ENCODE assay signal across 27 cellular contexts in genomic region chr3:51544011-51544775, GRCh38. TPM values are rescaled to one million over a fixed set of nuclear protein-coding genes. Genes with fewer than 3 reads are reported as not detected.
DNase-seq lines count a peak whose midpoint lies in the region; ATAC-seq and TF ChIP-seq lines count a peak whose summit lies in the region.
"Had no signal": no experiment of that assay in that cellular context is flagged by ENCODE, and none has a peak within 500 bp of the region (broad histone marks: within the 10 kb centered on the region; RNA-seq: fewer than 3 reads in every experiment).

No MANE protein-coding gene starts in this region.

- peaks cover 27% of the 10 kb centered on the region for H3K4me1 Mint-ChIP-seq in activated CD8-positive, alpha-beta T cell treated with anti-CD3 and anti-CD28 coated beads for 36 hours (ENCODE audit: low read depth)
- peaks cover 20% of the 10 kb centered on the region for H3K4me1 Mint-ChIP-seq in activated CD8-positive, alpha-beta T cell treated with anti-CD3 and anti-CD28 coated beads, Interleukin-2, amount 10 ng/mL, durations not matched to agents 7 days and 5 days (ENCODE audit: low read depth)
- peaks cover 32% of the 10 kb centered on the region for H3K4me1 Mint-ChIP-seq in central memory CD8-positive, alpha-beta T cell

- CTCF ChIA-PET in activated CD8-positive, alpha-beta T cell treated with anti-CD3 and anti-CD28 coated beads for 36 hours (lab: Charles Lee) = interaction anchor here (0.8 to 1.8 kb wide), 3 partner anchors 43 to 138 kb away, joined by 3 to 6 read pairs (median 4); no protein-coding TSS in a partner anchor
- CTCF ChIA-PET in activated CD8-positive, alpha-beta T cell treated with anti-CD3 and anti-CD28 coated beads, Interleukin-2, amount 10 ng/mL, durations not matched to agents 7 days and 5 days (lab: Charles Lee) = interaction anchor here (1.4 kb wide), 1 partner anchor 42 kb away, joined by 4 read pairs; no protein-coding TSS in a partner anchor

- no peak for ATAC-seq in activated CD8-positive, alpha-beta T cell treated with anti-CD3 and anti-CD28 coated beads for 36 hours
- ATAC-seq in activated CD8-positive, alpha-beta T cell treated with anti-CD3 and anti-CD28 coated beads, Interleukin-2, amount 10 ng/mL, durations not matched to agents 7 days and 5 days = no peak
- no peak for ATAC-seq in central memory CD8-positive, alpha-beta T cell (replicated peaks; ENCODE audit: extremely low read depth, poor library complexity, severe bottlenecking)
- no peak for ATAC-seq in GM19455 (IDR thresholded peaks at IDR 0.05; ENCODE audit: unreplicated experiment)
- ATAC-seq: GM23338, PC-3, Right ventricle myocardium inferior had no signal

- H3K4me3 Mint-ChIP-seq in activated CD8-positive, alpha-beta T cell treated with anti-CD3 and anti-CD28 coated beads for 36 hours = no peak overlapping the region
- no peak overlapping the region for H3K4me3 Mint-ChIP-seq in activated CD8-positive, alpha-beta T cell treated with anti-CD3 and anti-CD28 coated beads, Interleukin-2, amount 10 ng/mL, durations not matched to agents 7 days and 5 days
- H3K4me3 Mint-ChIP-seq in central memory CD8-positive, alpha-beta T cell = no peak overlapping the region
- H3K4me3 Mint-ChIP-seq: activated naive CD8-positive, alpha-beta T cell treated with anti-CD3 and anti-CD28 coated beads, Interleukin-2, amount 10 ng/mL, durations not matched to agents 7 days and 5 days; GM23338; type B pancreatic cell had no signal

- intact Hi-C loops in activated CD8-positive, alpha-beta T cell treated with anti-CD3 and anti-CD28 coated beads for 36 hours (cut with micrococcal nuclease) = no loop called here

- no peak for DNase-seq in activated CD8-positive, alpha-beta T cell treated with anti-CD3 and anti-CD28 coated beads for 36 hours
- no peak for DNase-seq in activated CD8-positive, alpha-beta T cell treated with anti-CD3 and anti-CD28 coated beads, Interleukin-2, amount 10 ng/mL, durations not matched to agents 7 days and 5 days
- no peak for DNase-seq in central memory CD8-positive, alpha-beta T cell (ENCODE audit: low spot score in 2 of 2)
- DNase-seq in kidney tubule cell (ENCODE audit: low spot score) (peak; percentile 58), GDM1 (lab: John Stamatoyannopoulos, UW) (no peak), glomerular visceral epithelial cell (ENCODE audit: extremely low spot score) (no peak), KBM-7 (no peak)
- DNase-seq: activated CD4-positive, alpha-beta T cell treated with anti-CD3 and anti-CD28 coated beads, Interleukin-2, amount 50 U/mL, for 4 hours; activated naive CD8-positive, alpha-beta T cell treated with anti-CD3 and anti-CD28 coated beads, Interleukin-2, amount 10 ng/mL, durations not matched to agents 7 days and 5 days; AML-193; CD8-positive, alpha-beta memory T cell; DMS153; effector CD8-positive, alpha-beta T cell; GF-D8; kidney glomerular epithelial cell; MG63; naive B cell; NCI-H1417; NCI-H510A; nucleus accumbens; PC-3; small intestine; stimulated activated CD4-positive, alpha-beta T cell treated with anti-CD3 and anti-CD28 coated beads, Interleukin-1b, Interleukin-23, amount 100 ng/mL, for 48 hours had no signal

- H3K9me3 Mint-ChIP-seq in activated CD8-positive, alpha-beta T cell treated with anti-CD3 and anti-CD28 coated beads for 36 hours = no peaks in the 10 kb centered on the region
- H3K9me3 Mint-ChIP-seq in activated CD8-positive, alpha-beta T cell treated with anti-CD3 and anti-CD28 coated beads, Interleukin-2, amount 10 ng/mL, durations not matched to agents 7 days and 5 days (ENCODE audit: insufficient read depth) = no peaks in the 10 kb centered on the region
- H3K9me3 Mint-ChIP-seq in central memory CD8-positive, alpha-beta T cell = no peaks in the 10 kb centered on the region
- H3K9me3 Mint-ChIP-seq: activated naive CD8-positive, alpha-beta T cell treated with anti-CD3 and anti-CD28 coated beads, Interleukin-2, amount 10 ng/mL, durations not matched to agents 7 days and 5 days; CD8-positive, alpha-beta memory T cell; GM23338; naive B cell; type B pancreatic cell had no signal

- POLR2A ChIA-PET in activated CD8-positive, alpha-beta T cell treated with anti-CD3 and anti-CD28 coated beads for 36 hours (lab: Charles Lee) = no interaction called here
- POLR2A ChIA-PET in activated CD8-positive, alpha-beta T cell treated with anti-CD3 and anti-CD28 coated beads, Interleukin-2, amount 10 ng/mL, durations not matched to agents 7 days and 5 days (lab: Charles Lee) = interaction anchor here (0.7 kb wide), 1 partner anchor 45 kb away, joined by 4 read pairs; no protein-coding TSS in a partner anchor

- in situ Hi-C loops in KBM-7 (cut with MboI; ENCODE audit: low pct_unique_long_range_greater_than_20kb, low sequenced_read_pairs) = no loop called here

- TF ChIP-seq CTCF in activated CD8-positive, alpha-beta T cell treated with anti-CD3 and anti-CD28 coated beads for 36 hours (IDR thresholded peaks at IDR 0.05) = no peak

- H3K27ac Mint-ChIP-seq in activated CD8-positive, alpha-beta T cell treated with anti-CD3 and anti-CD28 coated beads for 36 hours = peak overlapping the region; percentile 15
- no peak overlapping the region for H3K27ac Mint-ChIP-seq in activated CD8-positive, alpha-beta T cell treated with anti-CD3 and anti-CD28 coated beads, Interleukin-2, amount 10 ng/mL, durations not matched to agents 7 days and 5 days
- peak overlapping the region; percentile 13 for H3K27ac Mint-ChIP-seq in central memory CD8-positive, alpha-beta T cell (ENCODE audit: low read depth)
- H3K27ac Mint-ChIP-seq: activated naive CD8-positive, alpha-beta T cell treated with anti-CD3 and anti-CD28 coated beads, Interleukin-2, amount 10 ng/mL, durations not matched to agents 7 days and 5 days; GM23338; type B pancreatic cell had no signal

- H3K27me3 Mint-ChIP-seq in activated CD8-positive, alpha-beta T cell treated with anti-CD3 and anti-CD28 coated beads for 36 hours = no peaks in the 10 kb centered on the region
- no peaks in the 10 kb centered on the region for H3K27me3 Mint-ChIP-seq in activated CD8-positive, alpha-beta T cell treated with anti-CD3 and anti-CD28 coated beads, Interleukin-2, amount 10 ng/mL, durations not matched to agents 7 days and 5 days (ENCODE audit: low read depth)
- H3K27me3 Mint-ChIP-seq in central memory CD8-positive, alpha-beta T cell = no peaks in the 10 kb centered on the region
- H3K27me3 Mint-ChIP-seq: activated naive CD8-positive, alpha-beta T cell treated with anti-CD3 and anti-CD28 coated beads, Interleukin-2, amount 10 ng/mL, durations not matched to agents 7 days and 5 days; naive B cell; type B pancreatic cell had no signal

- H3K36me3 Mint-ChIP-seq in activated CD8-positive, alpha-beta T cell treated with anti-CD3 and anti-CD28 coated beads for 36 hours (ENCODE audit: low read depth) = peaks cover 2% of the 10 kb centered on the region
- H3K36me3 Mint-ChIP-seq in activated CD8-positive, alpha-beta T cell treated with anti-CD3 and anti-CD28 coated beads, Interleukin-2, amount 10 ng/mL, durations not matched to agents 7 days and 5 days (ENCODE audit: low read depth) = peaks cover 21% of the 10 kb centered on the region
- peaks cover 19% of the 10 kb centered on the region for H3K36me3 Mint-ChIP-seq in central memory CD8-positive, alpha-beta T cell (ENCODE audit: insufficient read depth)
- H3K36me3 Mint-ChIP-seq: naive B cell, type B pancreatic cell had no signal

RNA-seq across cellular contexts. Expression of gene RAD54L2, which starts 5.7 kb away (rescaled TPM):
- 10 to 100 TPM; 24.1 to 24.6 TPM for total RNA-seq in activated CD8-positive, alpha-beta T cell treated with anti-CD3 and anti-CD28 coated beads for 36 hours
- total RNA-seq in activated CD8-positive, alpha-beta T cell treated with anti-CD3 and anti-CD28 coated beads, Interleukin-2, amount 10 ng/mL, durations not matched to agents 7 days and 5 days = 10 to 100 TPM; 28.8 to 28.9 TPM

RNA-seq across cellular contexts. Expression of gene DCAF1, which starts 44.4 kb away (rescaled TPM):
- 10 to 100 TPM; 39.5 to 39.9 TPM for total RNA-seq in activated CD8-positive, alpha-beta T cell treated with anti-CD3 and anti-CD28 coated beads for 36 hours
- total RNA-seq in activated CD8-positive, alpha-beta T cell treated with anti-CD3 and anti-CD28 coated beads, Interleukin-2, amount 10 ng/mL, durations not matched to agents 7 days and 5 days = 10 to 100 TPM; 35.3 to 36.3 TPM
